In the genomic region with DNA sequence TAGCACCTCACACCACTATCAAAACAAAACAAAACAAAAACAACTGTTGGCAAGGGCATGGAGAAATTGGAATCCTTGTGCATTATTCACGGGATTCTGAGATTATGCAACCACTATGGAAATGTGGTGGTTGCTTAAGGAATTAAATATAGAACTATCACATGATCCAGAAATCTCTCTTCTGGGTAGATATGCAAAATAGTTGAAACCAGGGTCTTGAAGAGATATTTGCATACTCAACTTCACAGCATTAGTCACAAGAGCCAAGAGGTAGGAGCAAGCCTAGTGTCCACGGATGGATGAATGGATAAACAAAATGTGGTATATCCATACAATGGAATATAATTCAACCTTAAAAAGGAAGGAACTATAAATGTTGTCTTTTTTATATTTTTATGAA, we compare ENCODE assay signal across 19 cellular contexts. TPM values are rescaled to one million over a fixed set of nuclear protein-coding genes. Genes with fewer than 3 reads are reported as not detected.
DNase-seq lines count a peak whose midpoint lies in the region; ATAC-seq, FAIRE-seq and TF ChIP-seq lines count a peak whose summit lies in the region.
"Had no signal": no experiment of that assay in that cellular context is flagged by ENCODE, and none has a peak within 500 bp of the region (broad histone marks: within the 10 kb centered on the region; RNA-seq: fewer than 3 reads in every experiment).

No MANE protein-coding gene starts in this region.

- intact Hi-C loops in K562 (cut with micrococcal nuclease), result no loop called here
- intact Hi-C loops in activated CD8-positive, alpha-beta T cell treated with anti-CD3 and anti-CD28 coated beads for 36 hours (cut with micrococcal nuclease), result no loop called here

- no peaks in the 10 kb centered on the region for H3K9me1 ChIP-seq in K562 (ENCODE audit: control insufficient read depth, insufficient read depth, low read length)

- no peak overlapping the region for H2AFZ ChIP-seq in K562 (ENCODE audit: low read depth, low read length)

- H3K36me3 Mint-ChIP-seq in activated CD8-positive, alpha-beta T cell treated with anti-CD3 and anti-CD28 coated beads for 36 hours (ENCODE audit: low read depth), result peaks cover 15% of the 10 kb centered on the region

- POLR2A ChIA-PET in K562 (lab: Yijun Ruan, JAX), result no interaction called here
- POLR2A ChIA-PET in activated CD8-positive, alpha-beta T cell treated with anti-CD3 and anti-CD28 coated beads for 36 hours (lab: Charles Lee), result no interaction called here

- DNase-seq in NCI-H526 (lab: John Stamatoyannopoulos, UW), result peak; percentile 31 to 60
- no peak for DNase-seq in K562 (ENCODE audit: extremely low read depth in 1 of 4, low spot score in 3 of 4)
- DNase-seq in small intestine, result no peak
- DNase-seq in activated CD8-positive, alpha-beta T cell treated with anti-CD3 and anti-CD28 coated beads for 36 hours, result no peak
- DNase-seq in NCI-H187 treated with DMSO at 0.1 percent for 48 hours (lab: John Stamatoyannopoulos, UW), result no peak
- DNase-seq in middle frontal gyrus (ENCODE audit: extremely low spot score, low spot score), result no peak
- DNase-seq: ACHN; Calu3; CD4-positive, alpha-beta memory T cell; DMS53; H7; NCI-H1417; NCI-H2029 treated with DMSO at 0.1 percent for 48 hours; NCI-H2171 treated with DMSO at 0.1 percent for 48 hours; SHP77 treated with DMSO at 0.1 percent for 48 hours had no signal

- CTCF ChIA-PET in K562 (lab: Yijun Ruan, JAX; ENCODE audit: low intra/inter-chr PET ratio), result no interaction called here
- CTCF ChIA-PET in activated CD8-positive, alpha-beta T cell treated with anti-CD3 and anti-CD28 coated beads for 36 hours (lab: Charles Lee), result no interaction called here

- no peaks in the 10 kb centered on the region for H3K27me3 ChIP-seq in K562 (ENCODE audit: control insufficient read depth in 2 of 2, insufficient read depth in 2 of 2, low read length in 2 of 2)
- no peaks in the 10 kb centered on the region for H3K27me3 ChIP-seq in small intestine (ENCODE audit: control insufficient read depth in 2 of 2, insufficient read depth in 2 of 2, low read length in 2 of 2)

- no peak overlapping the region for H3K27ac Mint-ChIP-seq in activated CD8-positive, alpha-beta T cell treated with anti-CD3 and anti-CD28 coated beads for 36 hours
- H3K27ac Mint-ChIP-seq: T-helper 1 cell treated with Interleukin-12 subunit alpha and Interleukin-12 subunit beta and Interleukin-4 antibody, amounts not matched to agents 30 μg/mL and 1 μg/mL, for 36 hours had no signal

- in situ Hi-C loops in K562 (cut with MboI), result no loop called here

- no TSS peak for BruUV-seq in K562 (replicated peaks; lab: Mats Ljungman, UMichigan)

- H3K9ac ChIP-seq in K562 (ENCODE audit: insufficient read depth in 1 of 2, low read depth in 2 of 2, low read length in 2 of 2), result no peak overlapping the region

- WGBS in K562 (ENCODE audit: insufficient coverage, low coverage, missing lambda C conversion rate), result 59% methylated on average over 2 of the region's 2 CpGs
- WGBS in small intestine, 3 donors, result 84 to 92% (median 89%) methylated on average over 2 of the region's 2 CpGs

- H3K9me3 Mint-ChIP-seq in activated CD8-positive, alpha-beta T cell treated with anti-CD3 and anti-CD28 coated beads for 36 hours, result peaks cover 13% of the 10 kb centered on the region

- TF ChIP-seq RAD21 in K562 (CRISPR knock-in tag; conservative IDR thresholded peaks at IDR 0.05 in 1 of 2, IDR thresholded peaks at IDR 0.05 in 1 of 2), result no peak

- H3K9me3 ChIP-seq in K562 (replicated peaks; ENCODE audit: control insufficient read depth, insufficient read depth, low read depth, low read length) (0 out of 2 replicates have a peak, but pooled peaks cover 2% of the 10 kb centered on the region), small intestine (ENCODE audit: control insufficient read depth, low read depth) (no peaks in the 10 kb centered on the region)

- no peak overlapping the region for H3K4me2 ChIP-seq in K562 (ENCODE audit: insufficient read depth, low read length)

- H3K4me3 ChIP-seq in K562 (no peak overlapping the region), small intestine (ENCODE audit: low read depth in 1 of 2, low read length in 2 of 2) (no peak overlapping the region)

- H3K36me3 ChIP-seq in K562 (ENCODE audit: control insufficient read depth, insufficient read depth, low read length) (no peaks in the 10 kb centered on the region), small intestine (ENCODE audit: control insufficient read depth in 2 of 2, insufficient read depth in 2 of 2, low read length in 2 of 2) (no peaks in the 10 kb centered on the region)

- H3K4me1 ChIP-seq in K562 (replicated peaks in 1 of 2; ENCODE audit: control insufficient read depth in 2 of 2, insufficient read depth in 2 of 2, low read length in 2 of 2) (peaks cover 0 to 6% of the 10 kb centered on the region in 2 experiments; a peak in 2 of 5 replicates), small intestine (ENCODE audit: control insufficient read depth in 2 of 2, insufficient read depth in 1 of 2, low read depth in 1 of 2, low read length in 1 of 2) (peaks cover 6 to 15% of the 10 kb centered on the region in 2 donors)

- TF ChIP-seq POLR2A in GM18505 (IDR thresholded peaks at IDR 0.05; ENCODE audit: borderline replicate concordance, extremely low read depth, insufficient read depth, insufficient read length), result peak; percentile 16
- TF ChIP-seq POLR2A in K562 (conservative IDR thresholded peaks at IDR 0.05), result no peak

- peaks cover 90% of the 10 kb centered on the region for H3K79me2 ChIP-seq in K562 (ENCODE audit: control insufficient read depth, insufficient read depth, low read length)

- H3K27me3 Mint-ChIP-seq in activated CD8-positive, alpha-beta T cell treated with anti-CD3 and anti-CD28 coated beads for 36 hours, result no peaks in the 10 kb centered on the region
- H3K27me3 Mint-ChIP-seq: CD4-positive, alpha-beta memory T cell had no signal

- TF ChIP-seq EP300 in K562 (IDR thresholded peaks at IDR 0.05; ENCODE audit: low read length), result no peak

- FAIRE-seq in K562 (lab: Jason Lieb, UNC), result no peak
- FAIRE-seq in small intestine (lab: Jason Lieb, UNC), result peak; percentile 86
- FAIRE-seq: RCC 7860 had no signal

- H3K27ac ChIP-seq in K562 (ENCODE audit: extremely low read depth, low read depth, low read length), result no peak overlapping the region
- no peak overlapping the region for H3K27ac ChIP-seq in small intestine (ENCODE audit: low read depth in 1 of 2, low read length in 1 of 2)

- H3K4me3 Mint-ChIP-seq in activated CD8-positive, alpha-beta T cell treated with anti-CD3 and anti-CD28 coated beads for 36 hours, result no peak overlapping the region
- H3K4me3 Mint-ChIP-seq: T-helper 1 cell treated with Interleukin-12 subunit alpha and Interleukin-12 subunit beta and Interleukin-4 antibody, amounts not matched to agents 30 μg/mL and 1 μg/mL, for 36 hours had no signal

- peaks cover 54% of the 10 kb centered on the region for H3K4me1 Mint-ChIP-seq in activated CD8-positive, alpha-beta T cell treated with anti-CD3 and anti-CD28 coated beads for 36 hours (ENCODE audit: low read depth)

- peaks cover 4% of the 10 kb centered on the region; the same call in 1 of the 2 replicates for H4K20me1 ChIP-seq in K562 (replicated peaks; ENCODE audit: control insufficient read depth, insufficient read depth, low read length)

- ATAC-seq in GM18505 (IDR thresholded peaks at IDR 0.05; ENCODE audit: unreplicated experiment) (no peak), K562 (no peak), HG03432 (IDR thresholded peaks at IDR 0.05; ENCODE audit: unreplicated experiment) (no peak)
- ATAC-seq in activated CD8-positive, alpha-beta T cell treated with anti-CD3 and anti-CD28 coated beads for 36 hours, result no peak

- TF ChIP-seq CTCF in K562 (IDR thresholded peaks at IDR 0.05 in 2 of 3, conservative IDR thresholded peaks at IDR 0.05 in 1 of 3; ENCODE audit: insufficient read depth in 2 of 3, low read depth in 1 of 3, low read length in 3 of 3), result no peak
- no peak for TF ChIP-seq CTCF in activated CD8-positive, alpha-beta T cell treated with anti-CD3 and anti-CD28 coated beads for 36 hours (IDR thresholded peaks at IDR 0.05)

TF ChIP-seq in K562, 482 proteins besides CTCF, POLR2A, EP300 and RAD21 (continues in another document):
- no peak for TF ChIP-seq TRIM24 (IDR thresholded peaks at IDR 0.05)
- no peak for TF ChIP-seq KLF1 (tag; IDR thresholded peaks at IDR 0.05)
- TF ChIP-seq, protein P1, sequence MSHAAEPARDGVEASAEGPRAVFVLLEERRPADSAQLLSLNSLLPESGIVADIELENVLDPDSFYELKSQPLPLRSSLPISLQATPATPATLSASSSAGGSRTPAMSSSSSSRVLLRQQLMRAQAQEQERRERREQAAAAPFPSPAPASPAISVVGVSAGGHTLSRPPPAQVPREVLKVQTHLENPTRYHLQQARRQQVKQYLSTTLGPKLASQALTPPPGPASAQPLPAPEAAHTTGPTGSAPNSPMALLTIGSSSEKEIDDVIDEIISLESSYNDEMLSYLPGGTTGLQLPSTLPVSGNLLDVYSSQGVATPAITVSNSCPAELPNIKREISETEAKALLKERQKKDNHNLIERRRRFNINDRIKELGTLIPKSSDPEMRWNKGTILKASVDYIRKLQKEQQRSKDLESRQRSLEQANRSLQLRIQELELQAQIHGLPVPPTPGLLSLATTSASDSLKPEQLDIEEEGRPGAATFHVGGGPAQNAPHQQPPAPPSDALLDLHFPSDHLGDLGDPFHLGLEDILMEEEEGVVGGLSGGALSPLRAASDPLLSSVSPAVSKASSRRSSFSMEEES (CRISPR knock-in tag; IDR thresholded peaks at IDR 0.05), result no peak
- TF ChIP-seq PHF20 (IDR thresholded peaks at IDR 0.05; ENCODE audit: partially characterized antibody), result no peak

RNA-seq across cellular contexts. Expression of a gene that starts 7.0 kb away (rescaled TPM):
- 56.9 and 132 TPM in 2 replicates for total RNA-seq in K562 (2011; cell fraction: chromatin; rRNA removed; ENCODE audit: low replicate concordance)
- 27.5 and 28.5 TPM in 2 replicates for total RNA-seq in K562 (2011; cell fraction: nucleolus; rRNA removed)
- 54.1 and 66.5 TPM in 2 replicates for total RNA-seq in K562 (2011; cell fraction: nucleoplasm; rRNA removed)
- total RNA-seq in K562 (2014; rRNA removed) (6.6 and 8.2 TPM in 2 replicates), K562 (2014; rRNA removed; fragmentation: Illumina TruSeq; extraction: Trizol) (11.2 and 12.4 TPM in 2 replicates), K562 (2015; rRNA removed; fragmentation: Illumina TruSeq; extraction: Trizol) (13.6 and 14.6 TPM in 2 replicates), K562 (2021) (20.4 and 22.1 TPM in 2 replicates)
- polyA plus RNA-seq in K562 (2011; rRNA removed) (11.3 and 16.0 TPM in 2 replicates), K562 (2014; fragmentation: Illumina TruSeq; extraction: Trizol) (17.6 and 21.1 TPM in 2 replicates), K562 (2014; fragmentation: Nextera tagmentation; extraction: Ambion mirVana) (1 to 10 TPM; 2.5 to 2.8 TPM), K562 (2014; rRNA removed) (14.3 and 15.6 TPM in 2 replicates), small intestine (10 to 100 TPM in 2 of 3 donors, 1 to 10 TPM in 1; 6.5 to 15.3 (median 12.3) TPM)
- 6.2 and 8.7 TPM in 2 replicates for polyA plus RNA-seq in K562 (2011; cell fraction: cytosol; rRNA removed)
- polyA plus RNA-seq in K562 (2011; cell fraction: nucleus; rRNA removed), result 53.6 and 59.0 TPM in 2 replicates
- polyA plus RNA-seq in K562 (2012), result 13.3 and 19.4 TPM in 2 replicates
- 32.2 and 35.7 TPM in 2 replicates for polyA minus RNA-seq in K562 (2011; rRNA and poly(A)+ RNA removed)
- polyA minus RNA-seq in K562 (2011; cell fraction: cytosol; rRNA and poly(A)+ RNA removed), result 9.0 and 13.8 TPM in 2 replicates
- 29.2 and 61.2 TPM in 2 replicates for polyA minus RNA-seq in K562 (2011; cell fraction: nucleus; rRNA and poly(A)+ RNA removed)
- total RNA-seq in activated CD8-positive, alpha-beta T cell treated with anti-CD3 and anti-CD28 coated beads for 36 hours, result 10 to 100 TPM; 24.2 to 27.4 TPM

Comparison
In these comparisons a context has a peak if more than half of its experiments do, and no peak if none do; other contexts are left out.
1. DNase-seq: peak in NCI-H526 (2 of 2); none in K562 (0 of 4), small intestine (single experiment), activated CD8-positive, alpha-beta T cell treated with anti-CD3 and anti-CD28 coated beads for 36 hours (single experiment), NCI-H187 treated with DMSO at 0.1 percent for 48 hours (single experiment) and middle frontal gyrus (single experiment).